In the genomic region with DNA sequence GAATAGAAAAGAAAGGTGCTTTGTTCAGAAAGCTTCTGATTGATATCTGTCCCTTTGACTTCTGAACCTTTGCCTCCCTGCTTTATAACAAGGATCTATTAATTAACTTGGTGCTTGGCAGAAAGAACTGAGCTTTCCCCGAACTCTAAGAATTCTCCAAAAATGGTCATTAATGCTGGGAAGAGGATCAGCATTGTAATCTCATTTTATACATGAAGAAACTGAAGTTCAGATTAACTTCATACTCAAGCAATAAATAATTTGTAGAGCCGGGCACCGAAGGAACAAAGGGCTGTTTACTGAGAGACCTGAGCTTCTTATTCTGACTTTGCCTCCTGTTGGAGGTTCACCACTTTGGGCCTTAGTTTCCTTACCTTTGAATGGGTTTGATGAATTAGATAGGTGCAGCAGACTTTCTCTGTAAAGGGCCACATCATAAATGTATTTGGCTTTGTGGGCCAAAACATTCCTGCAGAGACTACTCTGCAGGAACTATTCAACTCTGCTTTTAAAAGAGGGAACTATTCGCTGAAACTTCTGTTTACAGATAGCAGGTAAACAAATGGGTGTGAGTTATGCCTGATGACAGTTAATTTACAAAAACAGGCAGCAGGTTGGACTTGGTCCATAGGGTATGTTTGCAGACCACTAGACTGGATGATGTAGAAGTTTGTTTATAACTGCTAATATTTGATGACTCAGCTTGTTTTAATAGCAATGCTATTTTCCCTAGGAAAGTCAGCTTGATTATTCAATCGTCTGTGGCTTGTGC, we compare ENCODE assay signal across 1 cellular context.
TF ChIP-seq lines count a peak whose summit lies in the region.

No MANE protein-coding gene starts in this region.

TF ChIP-seq in HepG2, 621 proteins besides CTCF, POLR2A, EP300 and RAD21 (continues in another document):
- no peak for TF ChIP-seq MYNN (CRISPR knock-in tag; IDR thresholded peaks at IDR 0.05; ENCODE audit: low read depth)
- peak; percentile 86 for TF ChIP-seq NFE2L2 (IDR thresholded peaks at IDR 0.05; ENCODE audit: low read length)
- TF ChIP-seq SP1 (IDR thresholded peaks at IDR 0.05) = no peak
- no peak for TF ChIP-seq SP1 (CRISPR knock-in tag; IDR thresholded peaks at IDR 0.05)
- TF ChIP-seq ZNF263 (CRISPR knock-in tag; IDR thresholded peaks at IDR 0.05) = no peak
- TF ChIP-seq, protein P1, sequence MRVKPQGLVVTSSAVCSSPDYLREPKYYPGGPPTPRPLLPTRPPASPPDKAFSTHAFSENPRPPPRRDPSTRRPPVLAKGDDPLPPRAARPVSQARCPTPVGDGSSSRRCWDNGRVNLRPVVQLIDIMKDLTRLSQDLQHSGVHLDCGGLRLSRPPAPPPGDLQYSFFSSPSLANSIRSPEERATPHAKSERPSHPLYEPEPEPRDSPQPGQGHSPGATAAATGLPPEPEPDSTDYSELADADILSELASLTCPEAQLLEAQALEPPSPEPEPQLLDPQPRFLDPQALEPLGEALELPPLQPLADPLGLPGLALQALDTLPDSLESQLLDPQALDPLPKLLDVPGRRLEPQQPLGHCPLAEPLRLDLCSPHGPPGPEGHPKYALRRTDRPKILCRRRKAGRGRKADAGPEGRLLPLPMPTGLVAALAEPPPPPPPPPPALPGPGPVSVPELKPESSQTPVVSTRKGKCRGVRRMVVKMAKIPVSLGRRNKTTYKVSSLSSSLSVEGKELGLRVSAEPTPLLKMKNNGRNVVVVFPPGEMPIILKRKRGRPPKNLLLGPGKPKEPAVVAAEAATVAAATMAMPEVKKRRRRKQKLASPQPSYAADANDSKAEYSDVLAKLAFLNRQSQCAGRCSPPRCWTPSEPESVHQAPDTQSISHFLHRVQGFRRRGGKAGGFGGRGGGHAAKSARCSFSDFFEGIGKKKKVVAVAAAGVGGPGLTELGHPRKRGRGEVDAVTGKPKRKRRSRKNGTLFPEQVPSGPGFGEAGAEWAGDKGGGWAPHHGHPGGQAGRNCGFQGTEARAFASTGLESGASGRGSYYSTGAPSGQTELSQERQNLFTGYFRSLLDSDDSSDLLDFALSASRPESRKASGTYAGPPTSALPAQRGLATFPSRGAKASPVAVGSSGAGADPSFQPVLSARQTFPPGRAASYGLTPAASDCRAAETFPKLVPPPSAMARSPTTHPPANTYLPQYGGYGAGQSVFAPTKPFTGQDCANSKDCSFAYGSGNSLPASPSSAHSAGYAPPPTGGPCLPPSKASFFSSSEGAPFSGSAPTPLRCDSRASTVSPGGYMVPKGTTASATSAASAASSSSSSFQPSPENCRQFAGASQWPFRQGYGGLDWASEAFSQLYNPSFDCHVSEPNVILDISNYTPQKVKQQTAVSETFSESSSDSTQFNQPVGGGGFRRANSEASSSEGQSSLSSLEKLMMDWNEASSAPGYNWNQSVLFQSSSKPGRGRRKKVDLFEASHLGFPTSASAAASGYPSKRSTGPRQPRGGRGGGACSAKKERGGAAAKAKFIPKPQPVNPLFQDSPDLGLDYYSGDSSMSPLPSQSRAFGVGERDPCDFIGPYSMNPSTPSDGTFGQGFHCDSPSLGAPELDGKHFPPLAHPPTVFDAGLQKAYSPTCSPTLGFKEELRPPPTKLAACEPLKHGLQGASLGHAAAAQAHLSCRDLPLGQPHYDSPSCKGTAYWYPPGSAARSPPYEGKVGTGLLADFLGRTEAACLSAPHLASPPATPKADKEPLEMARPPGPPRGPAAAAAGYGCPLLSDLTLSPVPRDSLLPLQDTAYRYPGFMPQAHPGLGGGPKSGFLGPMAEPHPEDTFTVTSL (CRISPR knock-in tag; IDR thresholded peaks at IDR 0.05; ENCODE audit: borderline replicate concordance) = peak; percentile 79; the same call in 1 of the 2 replicates
- TF ChIP-seq, protein P2, sequence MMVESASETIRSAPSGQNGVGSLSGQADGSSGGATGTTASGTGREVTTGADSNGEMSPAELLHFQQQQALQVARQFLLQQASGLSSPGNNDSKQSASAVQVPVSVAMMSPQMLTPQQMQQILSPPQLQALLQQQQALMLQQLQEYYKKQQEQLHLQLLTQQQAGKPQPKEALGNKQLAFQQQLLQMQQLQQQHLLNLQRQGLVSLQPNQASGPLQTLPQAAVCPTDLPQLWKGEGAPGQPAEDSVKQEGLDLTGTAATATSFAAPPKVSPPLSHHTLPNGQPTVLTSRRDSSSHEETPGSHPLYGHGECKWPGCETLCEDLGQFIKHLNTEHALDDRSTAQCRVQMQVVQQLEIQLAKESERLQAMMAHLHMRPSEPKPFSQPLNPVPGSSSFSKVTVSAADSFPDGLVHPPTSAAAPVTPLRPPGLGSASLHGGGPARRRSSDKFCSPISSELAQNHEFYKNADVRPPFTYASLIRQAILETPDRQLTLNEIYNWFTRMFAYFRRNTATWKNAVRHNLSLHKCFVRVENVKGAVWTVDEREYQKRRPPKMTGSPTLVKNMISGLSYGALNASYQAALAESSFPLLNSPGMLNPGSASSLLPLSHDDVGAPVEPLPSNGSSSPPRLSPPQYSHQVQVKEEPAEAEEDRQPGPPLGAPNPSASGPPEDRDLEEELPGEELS (CRISPR knock-in tag; IDR thresholded peaks at IDR 0.05) = peak; percentile 93
- no peak for TF ChIP-seq SOX6 (IDR thresholded peaks at IDR 0.05)
- peak; percentile 68; the same call in 1 of the 2 replicates for TF ChIP-seq SOX6 (CRISPR knock-in tag; IDR thresholded peaks at IDR 0.05)
- peak; percentile 51; the same call in 1 of the 2 replicates for TF ChIP-seq TBX2 (CRISPR knock-in tag; IDR thresholded peaks at IDR 0.05; ENCODE audit: borderline replicate concordance)
- peak; percentile 33; the same call in 1 of the 2 replicates for TF ChIP-seq MIXL1 (CRISPR knock-in tag; IDR thresholded peaks at IDR 0.05)
- peak; percentile 81 for TF ChIP-seq FOXA3 (CRISPR knock-in tag; IDR thresholded peaks at IDR 0.05)
- TF ChIP-seq SALL1 (CRISPR knock-in tag; IDR thresholded peaks at IDR 0.05) = peak; percentile 48; the same call in 1 of the 2 replicates
- TF ChIP-seq MED1 (CRISPR knock-in tag; IDR thresholded peaks at IDR 0.05) = peak; percentile 39; the same call in 1 of the 2 replicates
- TF ChIP-seq, protein P3, sequence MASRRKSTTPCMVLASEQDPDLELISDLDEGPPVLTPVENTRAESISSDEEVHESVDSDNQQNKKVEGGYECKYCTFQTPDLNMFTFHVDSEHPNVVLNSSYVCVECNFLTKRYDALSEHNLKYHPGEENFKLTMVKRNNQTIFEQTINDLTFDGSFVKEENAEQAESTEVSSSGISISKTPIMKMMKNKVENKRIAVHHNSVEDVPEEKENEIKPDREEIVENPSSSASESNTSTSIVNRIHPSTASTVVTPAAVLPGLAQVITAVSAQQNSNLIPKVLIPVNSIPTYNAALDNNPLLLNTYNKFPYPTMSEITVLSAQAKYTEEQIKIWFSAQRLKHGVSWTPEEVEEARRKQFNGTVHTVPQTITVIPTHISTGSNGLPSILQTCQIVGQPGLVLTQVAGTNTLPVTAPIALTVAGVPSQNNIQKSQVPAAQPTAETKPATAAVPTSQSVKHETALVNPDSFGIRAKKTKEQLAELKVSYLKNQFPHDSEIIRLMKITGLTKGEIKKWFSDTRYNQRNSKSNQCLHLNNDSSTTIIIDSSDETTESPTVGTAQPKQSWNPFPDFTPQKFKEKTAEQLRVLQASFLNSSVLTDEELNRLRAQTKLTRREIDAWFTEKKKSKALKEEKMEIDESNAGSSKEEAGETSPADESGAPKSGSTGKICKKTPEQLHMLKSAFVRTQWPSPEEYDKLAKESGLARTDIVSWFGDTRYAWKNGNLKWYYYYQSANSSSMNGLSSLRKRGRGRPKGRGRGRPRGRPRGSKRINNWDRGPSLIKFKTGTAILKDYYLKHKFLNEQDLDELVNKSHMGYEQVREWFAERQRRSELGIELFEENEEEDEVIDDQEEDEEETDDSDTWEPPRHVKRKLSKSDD (CRISPR knock-in tag; IDR thresholded peaks at IDR 0.05; ENCODE audit: low read depth) = no peak
- TF ChIP-seq SIN3B (IDR thresholded peaks at IDR 0.05; ENCODE audit: low read length) = no peak
- no peak for TF ChIP-seq SP2 (CRISPR knock-in tag; IDR thresholded peaks at IDR 0.05)
- TF ChIP-seq SOX13 (IDR thresholded peaks at IDR 0.05) = no peak
- TF ChIP-seq SOX13 (CRISPR knock-in tag; conservative IDR thresholded peaks at IDR 0.05 in 1 of 2, IDR thresholded peaks at IDR 0.05 in 1 of 2) = 0 out of 4 replicates have a peak, but pooled peaks of 1 of the 2 experiments have one; percentile 20
- TF ChIP-seq HNF4A (CRISPR knock-in tag; IDR thresholded peaks at IDR 0.05) = peak; percentile 59
- TF ChIP-seq ZNF605 (CRISPR knock-in tag; IDR thresholded peaks at IDR 0.05) = no peak
- no peak for TF ChIP-seq PLRG1 (conservative IDR thresholded peaks at IDR 0.05)
- TF ChIP-seq HNF4G (IDR thresholded peaks at IDR 0.05; ENCODE audit: borderline replicate concordance, low read depth, low read length) = peak; percentile 65
- TF ChIP-seq HNF4G (CRISPR knock-in tag; IDR thresholded peaks at IDR 0.05; ENCODE audit: borderline replicate concordance, low read depth) = peak; percentile 35; the same call in 1 of the 2 replicates
- TF ChIP-seq, protein P4, sequence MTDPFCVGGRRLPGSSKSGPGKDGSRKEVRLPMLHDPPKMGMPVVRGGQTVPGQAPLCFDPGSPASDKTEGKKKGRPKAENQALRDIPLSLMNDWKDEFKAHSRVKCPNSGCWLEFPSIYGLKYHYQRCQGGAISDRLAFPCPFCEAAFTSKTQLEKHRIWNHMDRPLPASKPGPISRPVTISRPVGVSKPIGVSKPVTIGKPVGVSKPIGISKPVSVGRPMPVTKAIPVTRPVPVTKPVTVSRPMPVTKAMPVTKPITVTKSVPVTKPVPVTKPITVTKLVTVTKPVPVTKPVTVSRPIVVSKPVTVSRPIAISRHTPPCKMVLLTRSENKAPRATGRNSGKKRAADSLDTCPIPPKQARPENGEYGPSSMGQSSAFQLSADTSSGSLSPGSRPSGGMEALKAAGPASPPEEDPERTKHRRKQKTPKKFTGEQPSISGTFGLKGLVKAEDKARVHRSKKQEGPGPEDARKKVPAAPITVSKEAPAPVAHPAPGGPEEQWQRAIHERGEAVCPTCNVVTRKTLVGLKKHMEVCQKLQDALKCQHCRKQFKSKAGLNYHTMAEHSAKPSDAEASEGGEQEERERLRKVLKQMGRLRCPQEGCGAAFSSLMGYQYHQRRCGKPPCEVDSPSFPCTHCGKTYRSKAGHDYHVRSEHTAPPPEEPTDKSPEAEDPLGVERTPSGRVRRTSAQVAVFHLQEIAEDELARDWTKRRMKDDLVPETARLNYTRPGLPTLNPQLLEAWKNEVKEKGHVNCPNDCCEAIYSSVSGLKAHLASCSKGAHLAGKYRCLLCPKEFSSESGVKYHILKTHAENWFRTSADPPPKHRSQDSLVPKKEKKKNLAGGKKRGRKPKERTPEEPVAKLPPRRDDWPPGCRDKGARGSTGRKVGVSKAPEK (CRISPR knock-in tag; IDR thresholded peaks at IDR 0.05; ENCODE audit: borderline replicate concordance) = no peak
- TF ChIP-seq MAFF (IDR thresholded peaks at IDR 0.05; ENCODE audit: low read depth, low read length) = peak; percentile 100
- TF ChIP-seq, protein P5, sequence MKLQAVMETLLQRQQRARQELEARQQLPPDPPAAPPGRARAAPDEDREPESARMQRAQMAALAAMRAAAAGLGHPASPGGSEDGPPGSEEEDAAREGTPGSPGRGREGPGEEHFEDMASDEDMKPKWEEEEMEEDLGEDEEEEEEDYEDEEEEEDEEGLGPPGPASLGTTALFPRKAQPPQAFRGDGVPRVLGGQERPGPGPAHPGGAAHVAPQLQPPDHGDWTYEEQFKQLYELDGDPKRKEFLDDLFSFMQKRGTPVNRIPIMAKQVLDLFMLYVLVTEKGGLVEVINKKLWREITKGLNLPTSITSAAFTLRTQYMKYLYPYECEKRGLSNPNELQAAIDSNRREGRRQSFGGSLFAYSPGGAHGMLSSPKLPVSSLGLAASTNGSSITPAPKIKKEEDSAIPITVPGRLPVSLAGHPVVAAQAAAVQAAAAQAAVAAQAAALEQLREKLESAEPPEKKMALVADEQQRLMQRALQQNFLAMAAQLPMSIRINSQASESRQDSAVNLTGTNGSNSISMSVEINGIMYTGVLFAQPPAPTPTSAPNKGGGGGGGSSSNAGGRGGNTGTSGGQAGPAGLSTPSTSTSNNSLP (IDR thresholded peaks at IDR 0.05; ENCODE audit: low read depth, low read length) = peak; percentile 71; the same call in 1 of the 2 replicates
- TF ChIP-seq, protein P6, sequence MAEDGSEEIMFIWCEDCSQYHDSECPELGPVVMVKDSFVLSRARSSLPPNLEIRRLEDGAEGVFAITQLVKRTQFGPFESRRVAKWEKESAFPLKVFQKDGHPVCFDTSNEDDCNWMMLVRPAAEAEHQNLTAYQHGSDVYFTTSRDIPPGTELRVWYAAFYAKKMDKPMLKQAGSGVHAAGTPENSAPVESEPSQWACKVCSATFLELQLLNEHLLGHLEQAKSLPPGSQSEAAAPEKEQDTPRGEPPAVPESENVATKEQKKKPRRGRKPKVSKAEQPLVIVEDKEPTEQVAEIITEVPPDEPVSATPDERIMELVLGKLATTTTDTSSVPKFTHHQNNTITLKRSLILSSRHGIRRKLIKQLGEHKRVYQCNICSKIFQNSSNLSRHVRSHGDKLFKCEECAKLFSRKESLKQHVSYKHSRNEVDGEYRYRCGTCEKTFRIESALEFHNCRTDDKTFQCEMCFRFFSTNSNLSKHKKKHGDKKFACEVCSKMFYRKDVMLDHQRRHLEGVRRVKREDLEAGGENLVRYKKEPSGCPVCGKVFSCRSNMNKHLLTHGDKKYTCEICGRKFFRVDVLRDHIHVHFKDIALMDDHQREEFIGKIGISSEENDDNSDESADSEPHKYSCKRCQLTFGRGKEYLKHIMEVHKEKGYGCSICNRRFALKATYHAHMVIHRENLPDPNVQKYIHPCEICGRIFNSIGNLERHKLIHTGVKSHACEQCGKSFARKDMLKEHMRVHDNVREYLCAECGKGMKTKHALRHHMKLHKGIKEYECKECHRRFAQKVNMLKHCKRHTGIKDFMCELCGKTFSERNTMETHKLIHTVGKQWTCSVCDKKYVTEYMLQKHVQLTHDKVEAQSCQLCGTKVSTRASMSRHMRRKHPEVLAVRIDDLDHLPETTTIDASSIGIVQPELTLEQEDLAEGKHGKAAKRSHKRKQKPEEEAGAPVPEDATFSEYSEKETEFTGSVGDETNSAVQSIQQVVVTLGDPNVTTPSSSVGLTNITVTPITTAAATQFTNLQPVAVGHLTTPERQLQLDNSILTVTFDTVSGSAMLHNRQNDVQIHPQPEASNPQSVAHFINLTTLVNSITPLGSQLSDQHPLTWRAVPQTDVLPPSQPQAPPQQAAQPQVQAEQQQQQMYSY (CRISPR knock-in tag; IDR thresholded peaks at IDR 0.05) = no peak
- no peak for TF ChIP-seq KLF11 (CRISPR knock-in tag; IDR thresholded peaks at IDR 0.05)
- no peak for TF ChIP-seq ASH2L (IDR thresholded peaks at IDR 0.05; ENCODE audit: insufficient read length, low read depth, low read length)
- TF ChIP-seq ZBTB7A (CRISPR knock-in tag; IDR thresholded peaks at IDR 0.05) = no peak
- TF ChIP-seq KDM6A (CRISPR knock-in tag; IDR thresholded peaks at IDR 0.05; ENCODE audit: low read depth) = 0 out of 2 replicates have a peak, but pooled peaks have one; percentile 27
- TF ChIP-seq ZNF101 (CRISPR knock-in tag; IDR thresholded peaks at IDR 0.05; ENCODE audit: borderline replicate concordance, low read depth) = no peak
- no peak for TF ChIP-seq ZNF496 (CRISPR knock-in tag; IDR thresholded peaks at IDR 0.05; ENCODE audit: insufficient replicate concordance)
- TF ChIP-seq ERF (CRISPR knock-in tag; IDR thresholded peaks at IDR 0.05) = peak; percentile 19; the same call in 1 of the 2 replicates
- TF ChIP-seq ZNF33A (CRISPR knock-in tag; IDR thresholded peaks at IDR 0.05; ENCODE audit: borderline replicate concordance) = no peak
- peak; percentile 100 for TF ChIP-seq MAFK (conservative IDR thresholded peaks at IDR 0.05 in 1 of 2, IDR thresholded peaks at IDR 0.05 in 1 of 2; ENCODE audit: low read length in 2 of 2)
- peak; percentile 34; the same call in 1 of the 2 replicates for TF ChIP-seq FOXK1 (CRISPR knock-in tag; IDR thresholded peaks at IDR 0.05; ENCODE audit: borderline replicate concordance, low read depth)
- TF ChIP-seq FOXC1 (CRISPR knock-in tag; IDR thresholded peaks at IDR 0.05; ENCODE audit: borderline replicate concordance) = no peak
- TF ChIP-seq MXI1 (IDR thresholded peaks at IDR 0.05; ENCODE audit: borderline replicate concordance, low read depth, low read length) = peak; percentile 19; the same call in 1 of the 3 replicates
